ENCODE assay signal across 33 cellular contexts in genomic region chr20:55058938-55059337, GRCh38.
"Had no signal": no experiment of that assay in that cellular context is flagged by ENCODE, and none has a peak within 500 bp of the region (broad histone marks: within the 10 kb centered on the region; RNA-seq: fewer than 3 reads in every experiment).

No MANE protein-coding gene starts in this region.

- FAIRE-seq: bronchial epithelial cell, TTC549 had no signal

- H3K4me3 ChIP-seq: adrenal gland, ascending aorta, cardiac muscle cell had no signal

- DNase-seq: activated B cell treated with CpG ODN at 0.5 μM for 24 hours; activated CD4-positive, alpha-beta memory T cell treated with anti-CD3 and anti-CD28 coated beads for 36 hours; activated CD4-positive, alpha-beta T cell treated with anti-CD3 and anti-CD28 coated beads for 4 hours; activated CD4-positive, alpha-beta T cell treated with anti-CD3 and anti-CD28 coated beads, Interleukin-2, amount 10 ng/mL, durations not matched to agents 24 days and 14 days; activated CD4-positive, alpha-beta T cell treated with anti-CD3 and anti-CD28 coated beads, Interleukin-2, amount 50 U/mL, for 1 hour; activated CD4-positive, alpha-beta T cell treated with anti-CD3 and anti-CD28 coated beads, Interleukin-2, amount 50 U/mL, for 4 hours; activated CD4-positive, CD25-positive, alpha-beta regulatory T cell treated with anti-CD3 and anti-CD28 coated beads, Interleukin-2, amount 50 U/mL, for 72 hours; activated CD8-positive, alpha-beta memory T cell treated with anti-CD3 and anti-CD28 coated beads, Interleukin-2, amount 50 U/mL, for 4 hours; activated CD8-positive, alpha-beta T cell treated with anti-CD3 and anti-CD28 coated beads for 36 hours; activated effector memory CD4-positive, alpha-beta T cell treated with anti-CD3 and anti-CD28 coated beads, Interleukin-2, amount 50 U/mL, for 16 hours; activated gamma-delta T cell treated with Interleukin-2 at 50 U/mL for 16 hours; activated naive CD4-positive, alpha-beta T cell; activated naive CD4-positive, alpha-beta T cell treated with anti-CD3 and anti-CD28 coated beads for 36 hours; activated naive CD4-positive, alpha-beta T cell treated with anti-CD3 and anti-CD28 coated beads, Interleukin-2, amount 50 U/mL, for 16 hours; activated naive CD8-positive, alpha-beta T cell treated with anti-CD3 and anti-CD28 coated beads for 36 hours; activated T-cell treated with anti-CD3 and anti-CD28 coated beads for 4 hours; activated T-cell treated with anti-CD3 and anti-CD28 coated beads, Interleukin-2, amount 50 U/mL, for 1 hour; activated T-cell treated with anti-CD3 and anti-CD28 coated beads, Interleukin-2, amount 50 U/mL, for 4 hours; activated T-cell treated with anti-CD3 and anti-CD28 coated beads, Interleukin-2, amount 50 U/mL, for 72 hours; adrenal gland; amygdala; anterior cingulate cortex; caudate nucleus; cerebellar nuclear complex; T-helper 2 cell; T-helper 9 cell had no signal

- H3K36me3 ChIP-seq: adrenal gland, ascending aorta, cardiac muscle cell had no signal

- ATAC-seq: activated CD8-positive, alpha-beta T cell treated with anti-CD3 and anti-CD28 coated beads for 36 hours; activated naive CD4-positive, alpha-beta T cell treated with anti-CD3 and anti-CD28 coated beads, Interleukin-2, amount 50 U/mL, for 72 hours; activated T-cell treated with anti-CD3 and anti-CD28 coated beads, Interleukin-2, amount 50 U/mL, for 4 hours; activated T-cell treated with anti-CD3 and anti-CD28 coated beads, Interleukin-2, amount 50 U/mL, for 72 hours; activated T-helper 17 cell treated with anti-CD3 and anti-CD28 coated beads, Interleukin-2, amount 50 U/mL, for 72 hours had no signal

- H3K9me3 ChIP-seq: adrenal gland, ascending aorta had no signal

- H3K27me3 ChIP-seq: adrenal gland, ascending aorta, cardiac muscle cell had no signal

- H3K4me1 ChIP-seq: adrenal gland, ascending aorta had no signal

- H3K27ac ChIP-seq: adrenal gland, ascending aorta, cardiac muscle cell, VCaP had no signal
